ENCODE assay signal across 27 cellular contexts in the genomic region with DNA sequence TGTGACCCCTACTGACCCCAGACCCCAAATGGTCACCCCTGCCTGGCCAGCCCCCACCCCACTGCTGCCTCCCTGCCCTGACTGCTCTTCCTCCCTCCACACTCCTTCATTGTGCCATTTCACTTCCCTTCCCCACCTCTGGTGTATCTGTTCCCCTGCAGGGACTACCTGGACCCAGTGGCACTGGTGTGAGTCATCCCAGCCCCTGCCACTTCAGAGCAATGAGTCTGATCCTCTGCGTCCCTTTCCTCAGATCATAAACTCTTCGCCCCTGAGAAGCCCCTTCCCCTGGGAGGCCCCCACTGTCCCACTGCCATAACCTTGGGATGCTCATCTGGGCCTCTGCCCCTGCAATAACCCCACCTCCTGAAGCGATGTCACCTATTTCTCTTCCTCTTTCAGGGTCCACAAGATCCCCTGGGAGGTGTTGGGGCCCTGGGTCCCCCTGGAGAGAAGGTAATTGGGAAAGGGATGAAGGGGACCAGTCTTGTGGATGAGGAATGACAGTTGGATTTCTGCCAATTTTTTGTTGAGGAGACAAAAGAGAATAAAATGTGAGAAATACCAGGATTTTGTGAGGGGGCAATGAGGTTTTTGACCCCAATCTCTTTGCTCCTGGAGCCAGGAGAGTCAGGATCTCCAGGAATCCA. TPM values are rescaled to one million over a fixed set of nuclear protein-coding genes. Genes with fewer than 3 reads are reported as not detected.
DNase-seq lines count a peak whose midpoint lies in the region; ATAC-seq and TF ChIP-seq lines count a peak whose summit lies in the region.
"Had no signal": no experiment of that assay in that cellular context is flagged by ENCODE, and none has a peak within 500 bp of the region (broad histone marks: within the 10 kb centered on the region; RNA-seq: fewer than 3 reads in every experiment).

No MANE protein-coding gene starts in this region.

- no peaks in the 10 kb centered on the region for H3K36me3 ChIP-seq in osteoblast (ENCODE audit: insufficient read depth, low read length)
- H3K36me3 ChIP-seq in spleen: no peaks in the 10 kb centered on the region
- H3K36me3 ChIP-seq: left lung, Peyer's patch, SJSA1 had no signal

- DNase-seq in DMS53 (lab: John Stamatoyannopoulos, UW): peak; percentile 32
- no peak for DNase-seq in DMS53 treated with DMSO at 0.1 percent for 48 hours (lab: John Stamatoyannopoulos, UW; ENCODE audit: unreplicated experiment)
- DNase-seq in osteoblast (ENCODE audit: insufficient read length, low spot score, missing footprints): peak; percentile 43
- DNase-seq in NCI-H1092 (lab: John Stamatoyannopoulos, UW): no peak
- DNase-seq in NCI-H1694 (lab: John Stamatoyannopoulos, UW): no peak
- no peak for DNase-seq in spleen
- DNase-seq: activated CD4-positive, alpha-beta T cell treated with anti-CD3 and anti-CD28 coated beads, Interleukin-2, amount 50 U/mL, for 48 hours; activated CD8-positive, alpha-beta memory T cell treated with anti-CD3 and anti-CD28 coated beads, Interleukin-2, amount 50 U/mL, for 48 hours; COR-L47; effector CD4-positive, alpha-beta T cell; foreskin melanocyte; GOT3; immature natural killer cell; naive thymus-derived CD4-positive, alpha-beta T cell; NCI-H1092 treated with DMSO at 0.1 percent for 48 hours; NCI-H2081 treated with DMSO at 0.1 percent for 48 hours; NCI-H446; Peyer's patch; retina; stimulated activated CD4-positive, alpha-beta T cell treated with anti-CD3 and anti-CD28 coated beads, Interleukin-4, amount 100 ng/mL, for 24 hours; T-helper 2 cell; trophoblast cell had no signal

- TF ChIP-seq POLR2A in spleen (IDR thresholded peaks at IDR 0.05): no peak

- no peak overlapping the region for H3K4me2 ChIP-seq in osteoblast (ENCODE audit: insufficient read depth, low read length)

- no peaks in the 10 kb centered on the region for H3K79me2 ChIP-seq in osteoblast (ENCODE audit: insufficient read depth, low read length)

- intact Hi-C loops in spleen (cut with DNase I; ENCODE audit: low total_unique reads): loop anchor here (5.0 to 10.0 kb wide), 2 partner anchors 159 to 307 kb away; no protein-coding TSS in a partner anchor

- H3K27me3 ChIP-seq in osteoblast (ENCODE audit: insufficient read depth, low read length) (no peaks in the 10 kb centered on the region), spleen (replicated peaks in 1 of 7) (no peaks in the 10 kb centered on the region)
- H3K27me3 ChIP-seq: left lung, Peyer's patch, SJSA1 had no signal

- H3K4me1 ChIP-seq in osteoblast (ENCODE audit: insufficient read depth, low read length) (peaks cover 8% of the 10 kb centered on the region), spleen (peaks cover 0 to 14% (median 4%) of the 10 kb centered on the region in 6 donors)
- H3K4me1 ChIP-seq: Peyer's patch, SJSA1 had no signal

- H3K4me3 ChIP-seq in osteoblast (ENCODE audit: insufficient read depth, low read length) (no peak overlapping the region), spleen (no peak overlapping the region)
- H3K4me3 ChIP-seq: left lung, Peyer's patch, SJSA1 had no signal

- TF ChIP-seq CTCF in osteoblast (IDR thresholded peaks at IDR 0.05; ENCODE audit: extremely low read depth, low read depth, low read length): no peak
- TF ChIP-seq CTCF in spleen (IDR thresholded peaks at IDR 0.05 in 8 of 11, conservative IDR thresholded peaks at IDR 0.05 in 3 of 11): no peak

- H3K27ac ChIP-seq in osteoblast (ENCODE audit: low read depth, low read length): no peak overlapping the region
- H3K27ac ChIP-seq in spleen: no peak overlapping the region
- H3K27ac ChIP-seq: 22Rv1, left lung, Peyer's patch, SJSA1 had no signal

- H2AFZ ChIP-seq in osteoblast (ENCODE audit: low read length): no peak overlapping the region

- WGBS in spleen, 5 donors: 74 to 84% (median 77%) methylated on average over 3 of the region's 3 CpGs

- H3K9me3 ChIP-seq in osteoblast (ENCODE audit: low read depth, low read length) (no peaks in the 10 kb centered on the region), spleen (no peaks in the 10 kb centered on the region)
- H3K9me3 ChIP-seq: left lung, Peyer's patch, SJSA1 had no signal

- no peaks in the 10 kb centered on the region for H4K20me1 ChIP-seq in osteoblast (ENCODE audit: insufficient read depth, low read length)

- peak; percentile 65 for ATAC-seq in GM18861 (IDR thresholded peaks at IDR 0.05; ENCODE audit: unreplicated experiment)
- peak; percentile 44 for ATAC-seq in HG02870 (IDR thresholded peaks at IDR 0.05; ENCODE audit: unreplicated experiment)
- ATAC-seq: left lung; naive thymus-derived CD4-positive, alpha-beta T cell had no signal

RNA-seq across cellular contexts. Expression of a gene that starts 19.1 kb away (rescaled TPM):
- total RNA-seq in osteoblast (74.6 TPM in 2 replicates), spleen (100 to 1,000 TPM; 130 to 168 (median 148) TPM)
- polyA plus RNA-seq in spleen: 100 to 1,000 TPM in 1 of 3 donors, 10 to 100 TPM in 2; 60.3 to 101 (median 65.3) TPM

Comparison
In these comparisons a context has a peak if more than half of its experiments do, and no peak if none do; other contexts are left out.
1. DNase-seq: peak in DMS53 (single experiment) and osteoblast (single experiment); none in DMS53 treated with DMSO at 0.1 percent for 48 hours (single experiment), NCI-H1092 (single experiment), NCI-H1694 (single experiment) and spleen (single experiment).